Comparison of ENCODE assay signal across 11 cellular contexts in the genomic region with DNA sequence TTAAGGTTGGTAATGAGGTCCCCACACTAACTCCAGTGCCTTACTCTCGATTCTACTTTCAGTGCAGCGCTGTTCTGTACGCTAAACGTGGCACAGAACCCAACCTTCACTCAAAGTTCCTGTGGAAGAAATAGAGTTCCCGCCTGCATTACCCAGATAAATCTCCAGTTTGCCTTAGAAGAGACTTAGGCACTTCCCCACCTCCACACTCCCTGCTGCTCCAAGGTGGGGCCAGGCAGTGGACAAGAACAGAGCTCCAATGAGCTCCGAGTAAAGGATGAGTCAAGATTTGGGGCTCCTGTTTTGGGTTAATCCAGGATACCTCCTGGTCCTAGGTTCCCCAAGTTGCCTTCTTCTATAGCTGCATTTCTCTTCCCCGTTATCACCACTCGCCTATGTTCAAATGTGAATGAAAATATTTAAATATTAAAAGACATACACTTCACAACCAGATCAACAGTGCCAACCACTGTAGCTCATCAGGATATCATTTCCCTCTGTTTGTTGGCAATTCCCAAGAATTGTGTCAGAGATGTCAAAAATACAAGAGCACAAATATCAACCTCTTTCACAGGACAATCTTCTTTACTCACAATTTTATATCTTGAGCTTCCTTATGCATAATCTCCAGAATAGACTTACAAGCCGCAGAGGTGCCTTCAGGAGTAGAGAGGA. TPM values are rescaled to one million over a fixed set of nuclear protein-coding genes. Genes with fewer than 3 reads are reported as not detected.
DNase-seq lines count a peak whose midpoint lies in the region; ATAC-seq and TF ChIP-seq lines count a peak whose summit lies in the region.
"Had no signal": no experiment of that assay in that cellular context is flagged by ENCODE, and none has a peak within 500 bp of the region (broad histone marks: within the 10 kb centered on the region; RNA-seq: fewer than 3 reads in every experiment).

No MANE protein-coding gene starts in this region.

- intact Hi-C loops in HCT116 (cut with micrococcal nuclease), result no loop called here
- intact Hi-C loops in left lung (cut with DNase I), result no loop called here
- intact Hi-C loops in body of pancreas (cut with DNase I), result no loop called here

- no peak overlapping the region for H2BK5ac ChIP-seq in neuronal stem cell (ENCODE audit: low read length)

- H3K4me3 ChIP-seq in AG04450 (ENCODE audit: low read depth, low read length), result peak overlapping the region; percentile 33
- H3K4me3 ChIP-seq in HCT116 (replicated peaks in 1 of 2; ENCODE audit: low read depth in 1 of 2, low read length in 2 of 2), result peak overlapping the region; percentile 24 to 39
- H3K4me3 ChIP-seq in left lung, result peak overlapping the region in 1 of 2 donors; percentile 36
- H3K4me3 ChIP-seq in Karpas-422 (ENCODE audit: low read length), result no peak overlapping the region
- no peak overlapping the region for H3K4me3 ChIP-seq in body of pancreas
- no peak overlapping the region for H3K4me3 ChIP-seq in neuronal stem cell (ENCODE audit: low read length in 2 of 2)

- CTCF ChIA-PET in AG04450 (lab: Charles Lee), result interaction anchor here (0.5 to 1.3 kb wide), 3 partner anchors 11 to 232 kb away, joined by 3 to 6 read pairs (median 4); no protein-coding TSS in a partner anchor
- CTCF ChIA-PET in HCT116 (lab: Charles Lee), result interaction anchor here (0.7 kb wide), 1 partner anchor 75 kb away, joined by 3 read pairs; no protein-coding TSS in a partner anchor

- H3K9me2 ChIP-seq in HCT116 (ENCODE audit: insufficient read depth) (no peaks in the 10 kb centered on the region), Karpas-422 (replicated peaks; ENCODE audit: insufficient read depth, low read length) (no peaks in the 10 kb centered on the region)

- no peak overlapping the region for H2BK12ac ChIP-seq in neuronal stem cell (ENCODE audit: low read length)

- H3K36me3 Mint-ChIP-seq in activated naive CD4-positive, alpha-beta T cell treated with anti-CD3 and anti-CD28 coated beads, Interleukin-2, amount 50 U/mL, for 72 hours, result peaks cover 5 to 6% of the 10 kb centered on the region in 2 donors

- no peak overlapping the region for H3K4ac ChIP-seq in neuronal stem cell (ENCODE audit: low read length)

- no peak for TF ChIP-seq RAD21 in HCT116 (IDR thresholded peaks at IDR 0.05; ENCODE audit: low read depth)

- peaks cover 18% of the 10 kb centered on the region; the same call in 1 of the 2 replicates for H3K79me2 ChIP-seq in HCT116 (ENCODE audit: insufficient read depth, low read length)
- H3K79me2 ChIP-seq in Karpas-422 (ENCODE audit: low read length), result peaks cover 37% of the 10 kb centered on the region

- H3K23ac ChIP-seq in neuronal stem cell (ENCODE audit: low read depth, low read length, poor library complexity), result no peak overlapping the region

- no peak overlapping the region for H3K14ac ChIP-seq in neuronal stem cell (ENCODE audit: low read length)

- TSS peak; percentile 38 for BruUV-seq in HCT116 (replicated peaks; lab: Mats Ljungman, UMichigan)

- no peaks in the 10 kb centered on the region for H3K9me3 Mint-ChIP-seq in activated naive CD4-positive, alpha-beta T cell treated with anti-CD3 and anti-CD28 coated beads, Interleukin-2, amount 50 U/mL, for 72 hours

- RAD21 ChIA-PET in HCT116 (lab: Charles Lee; ENCODE audit: low non-redundant PET in 1 of 2, low total read pairs in 2 of 2, uncharacterized antibody in 2 of 2, unreplicated experiment in 2 of 2), result no interaction called here

- POLR2A ChIA-PET in AG04450 (lab: Yijun Ruan, JAX) (interaction anchor here (0.6 to 0.7 kb wide), 2 partner anchors 10 to 12 kb away, joined by 3 read pairs; no protein-coding TSS in a partner anchor), HCT116 (lab: Charles Lee) (interaction anchor here (1.0 to 1.4 kb wide), 2 partner anchors 11 kb away, joined by 3 to 4 read pairs; no protein-coding TSS in a partner anchor)

- no peak overlapping the region for H4K91ac ChIP-seq in neuronal stem cell (ENCODE audit: low read depth, low read length, poor library complexity)

- TF ChIP-seq CTCF in AG04450 (IDR thresholded peaks at IDR 0.05; ENCODE audit: low read depth, low read length) (no peak), HCT116 (IDR thresholded peaks at IDR 0.05 in 2 of 3, conservative IDR thresholded peaks at IDR 0.05 in 1 of 3; ENCODE audit: borderline replicate concordance in 1 of 3, insufficient read depth in 1 of 3, low read depth in 2 of 3, low read length in 2 of 3) (no peak), left lung (IDR thresholded peaks at IDR 0.05) (no peak), body of pancreas (IDR thresholded peaks at IDR 0.05) (no peak)

- H3K4me2 ChIP-seq in HCT116 (ENCODE audit: low read length), result peak overlapping the region; percentile 65
- H3K4me2 ChIP-seq in Karpas-422 (ENCODE audit: low read depth, low read length, poor library complexity, severe bottlenecking), result no peak overlapping the region
- H3K4me2 ChIP-seq in neuronal stem cell (ENCODE audit: insufficient read depth, low read length, poor library complexity, severe bottlenecking), result no peak overlapping the region

- H4K20me1 ChIP-seq in HCT116 (ENCODE audit: insufficient read depth), result no peaks in the 10 kb centered on the region
- no peaks in the 10 kb centered on the region for H4K20me1 ChIP-seq in Karpas-422 (ENCODE audit: insufficient read depth, low read depth, low read length)

- peak overlapping the region; percentile 79 for H3K27ac ChIP-seq in AG04450 (ENCODE audit: low read depth, low read length)
- peak overlapping the region; percentile 92 for H3K27ac ChIP-seq in HCT116 (ENCODE audit: low read depth, low read length)
- H3K27ac ChIP-seq in left lung, result peak overlapping the region; percentile 17 to 53
- no peak overlapping the region for H3K27ac ChIP-seq in Karpas-422 (ENCODE audit: low read length)
- H3K27ac ChIP-seq in body of pancreas, result no peak overlapping the region
- no peak overlapping the region for H3K27ac ChIP-seq in neuronal stem cell (replicated peaks; ENCODE audit: low read length)
- H3K27ac ChIP-seq: right lobe of liver had no signal

- no peak overlapping the region for H4K8ac ChIP-seq in neuronal stem cell (ENCODE audit: low read depth, low read length)

- H3K9ac ChIP-seq in HCT116 (ENCODE audit: low read length) (peak overlapping the region; percentile 49), Karpas-422 (ENCODE audit: low read length) (no peak overlapping the region), neuronal stem cell (ENCODE audit: low read depth, low read length, poor library complexity) (no peak overlapping the region)

- peak overlapping the region; percentile 7 to 83 for H3K27ac Mint-ChIP-seq in activated naive CD4-positive, alpha-beta T cell treated with anti-CD3 and anti-CD28 coated beads, Interleukin-2, amount 50 U/mL, for 72 hours

- H3K36me3 ChIP-seq in HCT116 (ENCODE audit: control insufficient read depth in 1 of 2, insufficient read depth in 2 of 2, low read length in 2 of 2) (peaks cover 11 to 37% of the 10 kb centered on the region in 2 experiments; a peak in 3 of 4 replicates), left lung (no peaks in the 10 kb centered on the region), Karpas-422 (ENCODE audit: insufficient read depth, low read length) (peaks cover 77% of the 10 kb centered on the region), body of pancreas (replicated peaks in 1 of 2; ENCODE audit: insufficient read depth in 1 of 2, low read depth in 2 of 2) (no peaks in the 10 kb centered on the region), neuronal stem cell (replicated peaks in 1 of 2; ENCODE audit: control insufficient read depth in 2 of 2, insufficient read depth in 2 of 2, low read length in 2 of 2) (peaks cover 11 to 99% of the 10 kb centered on the region in 2 donors)
- H3K36me3 ChIP-seq: right lobe of liver had no signal

- H3K18ac ChIP-seq in neuronal stem cell (ENCODE audit: low read length), result no peak overlapping the region

- no peak overlapping the region for H2BK15ac ChIP-seq in neuronal stem cell (ENCODE audit: low read length)

- no peak overlapping the region for H2AFZ ChIP-seq in HCT116 (ENCODE audit: low read depth, low read length, poor library complexity, severe bottlenecking)
- no peak overlapping the region for H2AFZ ChIP-seq in Karpas-422 (ENCODE audit: low read length)
- H2AFZ ChIP-seq in neuronal stem cell (ENCODE audit: low read length), result no peak overlapping the region

- H3K9me3 ChIP-seq in AG04450 (ENCODE audit: control insufficient read depth, insufficient read depth, low read length) (no peaks in the 10 kb centered on the region), HCT116 (ENCODE audit: control insufficient read depth in 1 of 2, insufficient read depth in 1 of 2, low read depth in 1 of 2, low read length in 2 of 2) (no peaks in the 10 kb centered on the region), left lung (no peaks in the 10 kb centered on the region), Karpas-422 (ENCODE audit: low read length) (no peaks in the 10 kb centered on the region), body of pancreas (no peaks in the 10 kb centered on the region), neuronal stem cell (replicated peaks in 1 of 2; ENCODE audit: control insufficient read depth in 2 of 2, insufficient read depth in 1 of 2, low read depth in 1 of 2, low read length in 2 of 2) (no peaks in the 10 kb centered on the region)
- H3K9me3 ChIP-seq: right lobe of liver had no signal

- peak; percentile 31 for ATAC-seq in HCT116
- ATAC-seq in activated naive CD4-positive, alpha-beta T cell treated with anti-CD3 and anti-CD28 coated beads, Interleukin-2, amount 50 U/mL, for 72 hours, result no peak
- peak; percentile 22 for ATAC-seq in left lung
- ATAC-seq in body of pancreas, result no peak

- peaks cover 58 to 69% of the 10 kb centered on the region in 2 experiments for H3K4me1 ChIP-seq in HCT116 (ENCODE audit: control insufficient read depth in 1 of 2, insufficient read depth in 2 of 2, low read length in 2 of 2)
- H3K4me1 ChIP-seq in left lung, result peaks cover 0 to 20% of the 10 kb centered on the region in 2 donors
- H3K4me1 ChIP-seq in Karpas-422 (ENCODE audit: low read length), result peaks cover 11% of the 10 kb centered on the region; the same call in 1 of the 2 replicates
- no peaks in the 10 kb centered on the region for H3K4me1 ChIP-seq in body of pancreas
- peaks cover 0 to 31% of the 10 kb centered on the region in 2 donors for H3K4me1 ChIP-seq in neuronal stem cell (ENCODE audit: control insufficient read depth in 2 of 2, insufficient read depth in 1 of 2, low read depth in 1 of 2, low read length in 2 of 2)
- H3K4me1 ChIP-seq: right lobe of liver had no signal

- H3K79me1 ChIP-seq in neuronal stem cell (ENCODE audit: low read depth, low read length), result no peaks in the 10 kb centered on the region

- DNase-seq in AG04450 (ENCODE audit: low read depth, low spot score) (no peak), HCT116 (ENCODE audit: low read depth, low spot score) (no peak), left lung (no peak), Karpas-422 (no peak), ecto neural progenitor cell (ENCODE audit: low spot score) (no peak), body of pancreas (no peak), neuronal stem cell (ENCODE audit: low spot score) (no peak)
- no peak for DNase-seq in activated naive CD4-positive, alpha-beta T cell treated with anti-CD3 and anti-CD28 coated beads, Interleukin-2, amount 50 U/mL, for 72 hours (ENCODE audit: low spot score in 2 of 2)
- DNase-seq: DMS 273 treated with DMSO at 0.1 percent for 48 hours, NCI-H1436 treated with DMSO at 0.1 percent for 48 hours, right lobe of liver had no signal

- no peaks in the 10 kb centered on the region for H3K27me3 ChIP-seq in AG04450 (ENCODE audit: control insufficient read depth, insufficient read depth, low read length)
- H3K27me3 ChIP-seq in HCT116 (ENCODE audit: insufficient read depth, low read length), result no peaks in the 10 kb centered on the region
- no peaks in the 10 kb centered on the region for H3K27me3 ChIP-seq in left lung
- H3K27me3 ChIP-seq in Karpas-422 (ENCODE audit: low read length), result no peaks in the 10 kb centered on the region
- H3K27me3 ChIP-seq in body of pancreas, result no peaks in the 10 kb centered on the region
- no peaks in the 10 kb centered on the region for H3K27me3 ChIP-seq in neuronal stem cell (ENCODE audit: control insufficient read depth in 3 of 3, insufficient read depth in 3 of 3, low read depth in 1 of 3, low read length in 3 of 3)
- H3K27me3 ChIP-seq: right lobe of liver had no signal

- H2BK120ac ChIP-seq in neuronal stem cell (ENCODE audit: low read depth, low read length), result no peak overlapping the region

- TF ChIP-seq POLR2A in HCT116 (IDR thresholded peaks at IDR 0.05; ENCODE audit: borderline replicate concordance, extremely low read depth, insufficient read depth, insufficient read length) (no peak), body of pancreas (IDR thresholded peaks at IDR 0.05) (no peak)

- 75 to 93% methylated on average over 9 of the region's 9 CpGs for WGBS in body of pancreas, 2 donors
- WGBS in neuronal stem cell (ENCODE audit: extremely low coverage in 2 of 2, insufficient read length in 2 of 2, insufficient replicate concordance in 1 of 2), 2 donors, result no CpG with 5 or more reads among the region's 9 CpGs

- H2AK5ac ChIP-seq in neuronal stem cell (ENCODE audit: low read depth, low read length), result no peak overlapping the region

RNA-seq across cellular contexts. Expression of a gene that starts 48.0 kb away (rescaled TPM):
- 66.8 and 82.2 TPM in 2 replicates for polyA plus RNA-seq in AG04450 (2011; rRNA removed)
- polyA minus RNA-seq in AG04450 (2011; rRNA and poly(A)+ RNA removed), result 21.3 and 40.9 TPM in 2 replicates
- total RNA-seq in HCT116 (2021; ENCODE audit: unreplicated experiment) (105 TPM), left lung (10 to 100 TPM; 47.4 to 47.7 TPM), body of pancreas (10 to 100 TPM in 1 of 2 donors, 1 to 10 TPM in 1; 6.3 to 57.9 TPM)
- 64.0 and 76.1 TPM in 2 replicates for polyA plus RNA-seq in HCT116 (2012)
- total RNA-seq in activated naive CD4-positive, alpha-beta T cell treated with anti-CD3 and anti-CD28 coated beads, Interleukin-2, amount 50 U/mL, for 72 hours, result 10 to 100 TPM; 78.5 to 83.4 TPM
- 92.2 and 169 TPM in 2 replicates for total RNA-seq in Karpas-422 (2014; rRNA removed; shearing (Covaris generic); ENCODE audit: low replicate concordance)
- 63.6 TPM for polyA plus RNA-seq in neuronal stem cell (2013, experiment 1 of 2)
- polyA plus RNA-seq in neuronal stem cell (2013, experiment 2 of 2), result 64.1 TPM

Comparison
In these comparisons a context has a peak if more than half of its experiments do, and no peak if none do; other contexts are left out.
1. H3K27ac ChIP-seq: peak in AG04450 (single experiment), HCT116 (single experiment) and left lung (2 of 2); none in Karpas-422 (single experiment), body of pancreas (0 of 4) and neuronal stem cell (single experiment).
2. H3K4me3 ChIP-seq: peak in AG04450 (single experiment) and HCT116 (2 of 2); none in Karpas-422 (single experiment), body of pancreas (0 of 2) and neuronal stem cell (0 of 2).
3. ATAC-seq: peak in HCT116 (single experiment) and left lung (single experiment); none in activated naive CD4-positive, alpha-beta T cell treated with anti-CD3 and anti-CD28 coated beads, Interleukin-2, amount 50 U/mL, for 72 hours (0 of 2) and body of pancreas (single experiment).